In genomic region chr2:28649481-28650260, GRCh38 we compare ENCODE assay signal across 8 cellular contexts.
DNase-seq lines count a peak whose midpoint lies in the region; ATAC-seq and TF ChIP-seq lines count a peak whose summit lies in the region.

No MANE protein-coding gene starts in this region.

- ATAC-seq in stimulated activated effector memory CD8-positive, alpha-beta T cell treated with anti-CD3 and anti-CD28 coated beads, Interleukin-12 subunit alpha, Interleukin-12 subunit beta, amount 100 ng/mL, for 72 hours = peak; percentile 99
- no peak for ATAC-seq in GM19455 (IDR thresholded peaks at IDR 0.05; ENCODE audit: unreplicated experiment)

- no peaks in the 10 kb centered on the region for H3K9me3 ChIP-seq in esophagus squamous epithelium

- H3K4me1 Mint-ChIP-seq in stimulated activated effector memory CD8-positive, alpha-beta T cell treated with anti-CD3 and anti-CD28 coated beads, Interleukin-12 subunit alpha, Interleukin-12 subunit beta, amount 100 ng/mL, for 72 hours = peaks cover 32% of the 10 kb centered on the region

- DNase-seq in NCI-H2107 treated with DMSO at 0.1 percent for 48 hours (lab: John Stamatoyannopoulos, UW; ENCODE audit: unreplicated experiment) (peak; percentile 44), NCI-H2107 (lab: John Stamatoyannopoulos, UW) (no peak), SK-MEL-5 (ENCODE audit: low read depth, low spot score) (peak; percentile 96), esophagus squamous epithelium (lab: John Stamatoyannopoulos, UW) (no peak), NCI-H82 (lab: John Stamatoyannopoulos, UW) (no peak), posterior vena cava (ENCODE audit: low spot score) (no peak)
- DNase-seq in stimulated activated effector memory CD8-positive, alpha-beta T cell treated with anti-CD3 and anti-CD28 coated beads, Interleukin-12 subunit alpha, Interleukin-12 subunit beta, amount 100 ng/mL, for 72 hours (ENCODE audit: low spot score in 2 of 2) = peak; percentile 25 to 75

- H3K36me3 Mint-ChIP-seq in stimulated activated effector memory CD8-positive, alpha-beta T cell treated with anti-CD3 and anti-CD28 coated beads, Interleukin-12 subunit alpha, Interleukin-12 subunit beta, amount 100 ng/mL, for 72 hours = no peaks in the 10 kb centered on the region

- in situ Hi-C loops in SK-MEL-5 (cut with HindIII; ENCODE audit: low pct_unique_long_range_greater_than_20kb, low sequenced_read_pairs) = no loop called here

- no peak overlapping the region for H3K4me3 ChIP-seq in esophagus squamous epithelium

- peak overlapping the region; percentile 92 for H3K27ac Mint-ChIP-seq in stimulated activated effector memory CD8-positive, alpha-beta T cell treated with anti-CD3 and anti-CD28 coated beads, Interleukin-12 subunit alpha, Interleukin-12 subunit beta, amount 100 ng/mL, for 72 hours

- no peaks in the 10 kb centered on the region for H3K27me3 ChIP-seq in esophagus squamous epithelium

- intact Hi-C loops in esophagus squamous epithelium (cut with DNase I) = no loop called here
- intact Hi-C loops in posterior vena cava (cut with DNase I) = no loop called here

- no peak for TF ChIP-seq CTCF in esophagus squamous epithelium (IDR thresholded peaks at IDR 0.05)

- H3K36me3 ChIP-seq in esophagus squamous epithelium = no peaks in the 10 kb centered on the region

- H3K9me3 Mint-ChIP-seq in stimulated activated effector memory CD8-positive, alpha-beta T cell treated with anti-CD3 and anti-CD28 coated beads, Interleukin-12 subunit alpha, Interleukin-12 subunit beta, amount 100 ng/mL, for 72 hours = no peaks in the 10 kb centered on the region

- H3K4me1 ChIP-seq in esophagus squamous epithelium = peaks cover 14 to 63% (median 32%) of the 10 kb centered on the region in 3 donors

- H3K4me3 Mint-ChIP-seq in stimulated activated effector memory CD8-positive, alpha-beta T cell treated with anti-CD3 and anti-CD28 coated beads, Interleukin-12 subunit alpha, Interleukin-12 subunit beta, amount 100 ng/mL, for 72 hours = peak overlapping the region; percentile 53

- WGBS in esophagus squamous epithelium, 2 donors = 43 to 48% methylated on average over 7 to 8 of the region's 8 CpGs

- peak overlapping the region; percentile 66 to 85 (median 76) for H3K27ac ChIP-seq in esophagus squamous epithelium

- TF ChIP-seq POLR2A in esophagus squamous epithelium (IDR thresholded peaks at IDR 0.05) = no peak

Comparison
In these comparisons a context has a peak if more than half of its experiments do, and no peak if none do; other contexts are left out.
1. DNase-seq: peak in NCI-H2107 treated with DMSO at 0.1 percent for 48 hours (single experiment), SK-MEL-5 (single experiment) and stimulated activated effector memory CD8-positive, alpha-beta T cell treated with anti-CD3 and anti-CD28 coated beads, Interleukin-12 subunit alpha, Interleukin-12 subunit beta, amount 100 ng/mL, for 72 hours (2 of 2); none in NCI-H2107 (single experiment), esophagus squamous epithelium (single experiment), NCI-H82 (single experiment) and posterior vena cava (single experiment).